27 cellular contexts compared by ENCODE assay signal in the genomic region with DNA sequence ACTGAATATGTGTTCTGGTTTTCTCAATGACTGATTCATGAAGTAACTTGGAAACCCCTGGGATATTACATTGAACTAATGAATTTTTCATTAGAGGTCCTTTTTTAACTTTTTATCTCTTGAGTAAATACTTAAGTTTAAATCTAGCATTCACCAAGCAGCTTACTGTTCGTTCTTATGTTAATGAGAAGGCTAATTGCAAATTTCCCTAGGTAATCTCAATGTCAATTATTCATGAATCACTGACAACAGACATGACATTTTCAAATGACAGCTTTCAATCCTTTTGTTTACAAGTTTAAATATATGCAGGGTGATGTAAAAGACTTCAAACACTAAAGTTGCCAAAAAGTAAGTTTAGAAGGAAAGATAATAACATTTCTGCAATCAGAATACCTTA.
"Had no signal": no experiment of that assay in that cellular context is flagged by ENCODE, and none has a peak within 500 bp of the region (broad histone marks: within the 10 kb centered on the region; RNA-seq: fewer than 3 reads in every experiment).

No MANE protein-coding gene starts in this region.

- ATAC-seq: left cardiac atrium; left lung; lower lobe of right lung; naive thymus-derived CD8-positive, alpha-beta T cell; right lobe of liver; stimulated activated memory B cell treated with anti-CD40 and anti-IgM and Interleukin-4, amounts not matched to agents 10 μg/mL and 1 μg/mL and 100 μg/mL, for 72 hours; stimulated activated naive CD8-positive, alpha-beta T cell treated with anti-CD3 and anti-CD28 coated beads, Interleukin-15, amount 100 ng/mL, for 72 hours had no signal

- H3K4me3 Mint-ChIP-seq: naive thymus-derived CD8-positive, alpha-beta T cell; nephron; neural progenitor cell; stimulated activated memory B cell treated with anti-CD40 and anti-IgM and Interleukin-4, amounts not matched to agents 10 μg/mL and 1 μg/mL and 100 μg/mL, for 72 hours; stimulated activated naive CD8-positive, alpha-beta T cell treated with anti-CD3 and anti-CD28 coated beads, Interleukin-15, amount 100 ng/mL, for 72 hours; type B pancreatic cell had no signal

- H3K9me3 ChIP-seq: left lung, lower lobe of right lung, ovary, right atrium auricular region, right lobe of liver, tibial nerve, uterus had no signal

- H3K27me3 Mint-ChIP-seq: naive thymus-derived CD8-positive, alpha-beta T cell; progenitor cell of endocrine pancreas; stimulated activated memory B cell treated with anti-CD40 and anti-IgM and Interleukin-4, amounts not matched to agents 10 μg/mL and 1 μg/mL and 100 μg/mL, for 72 hours; stimulated activated naive CD8-positive, alpha-beta T cell treated with anti-CD3 and anti-CD28 coated beads, Interleukin-15, amount 100 ng/mL, for 72 hours; type B pancreatic cell had no signal

- H3K36me3 Mint-ChIP-seq: naive thymus-derived CD8-positive, alpha-beta T cell; stimulated activated memory B cell treated with anti-CD40 and anti-IgM and Interleukin-4, amounts not matched to agents 10 μg/mL and 1 μg/mL and 100 μg/mL, for 72 hours; type B pancreatic cell had no signal

- H3K27ac ChIP-seq: left lung, lower lobe of right lung, neural progenitor cell, ovary, right atrium auricular region, right lobe of liver, tibial nerve, uterus had no signal

- DNase-seq: hippocampal formation; kidney glomerular epithelial cell; left cardiac atrium; left lung; lower lobe of right lung; mammary epithelial cell; mesenchymal stem cell; naive thymus-derived CD8-positive, alpha-beta T cell; ovary; right lobe of liver; stimulated activated CD4-positive, alpha-beta T cell treated with anti-CD3 and anti-CD28 coated beads, Interleukin-1b, Interleukin-23, amount 100 ng/mL, for 48 hours; stimulated activated CD4-positive, alpha-beta T cell treated with anti-CD3 and anti-CD28 coated beads, Interleukin-2, amount 100 ng/mL, for 48 hours; stimulated activated CD4-positive, alpha-beta T cell treated with anti-CD3 and anti-CD28 coated beads, Interleukin-4, amount 100 ng/mL, for 4 hours; stimulated activated CD8-positive, alpha-beta memory T cell treated with anti-CD3 and anti-CD28 coated beads, Interleukin-4, amount 100 ng/mL, for 48 hours; stimulated activated naive CD4-positive, alpha-beta T cell treated with Interleukin-2 at 50 U/mL for 16 hours; stimulated activated naive CD8-positive, alpha-beta T cell treated with anti-CD3 and anti-CD28 coated beads, Interleukin-15, amount 100 ng/mL, for 72 hours; substantia nigra; uterus had no signal

- H3K27ac Mint-ChIP-seq: naive thymus-derived CD8-positive, alpha-beta T cell; nephron; neural progenitor cell; progenitor cell of endocrine pancreas; stimulated activated memory B cell treated with anti-CD40 and anti-IgM and Interleukin-4, amounts not matched to agents 10 μg/mL and 1 μg/mL and 100 μg/mL, for 72 hours; stimulated activated naive CD8-positive, alpha-beta T cell treated with anti-CD3 and anti-CD28 coated beads, Interleukin-15, amount 100 ng/mL, for 72 hours; type B pancreatic cell had no signal

- H3K27me3 ChIP-seq: left lung, neural progenitor cell, ovary, right atrium auricular region, right lobe of liver, tibial nerve, uterus had no signal

- H3K9ac ChIP-seq: neural progenitor cell had no signal

- FAIRE-seq: keratinocyte had no signal

- H3K36me3 ChIP-seq: left lung, lower lobe of right lung, neural progenitor cell, ovary, right atrium auricular region, right lobe of liver, tibial nerve, uterus had no signal

- H3K4me1 ChIP-seq: left lung, lower lobe of right lung, right atrium auricular region, right lobe of liver, tibial nerve, uterus had no signal

- H3K4me1 Mint-ChIP-seq: nephron; stimulated activated memory B cell treated with anti-CD40 and anti-IgM and Interleukin-4, amounts not matched to agents 10 μg/mL and 1 μg/mL and 100 μg/mL, for 72 hours; stimulated activated naive CD8-positive, alpha-beta T cell treated with anti-CD3 and anti-CD28 coated beads, Interleukin-15, amount 100 ng/mL, for 72 hours had no signal

- H3K4me3 ChIP-seq: left lung, lower lobe of right lung, neural progenitor cell, ovary, right atrium auricular region, right lobe of liver, smooth muscle cell, tibial nerve, uterus had no signal
